In genomic region chr2:99640568-99641215, GRCh38 we compare ENCODE assay signal across 31 cellular contexts.
A peak's percentile ranks its signal among the peaks of the same experiment; 100 is the strongest.
DNase-seq lines count a peak whose midpoint lies in the region; ATAC-seq and TF ChIP-seq lines count a peak whose summit lies in the region.
"Had no signal": no experiment of that assay in that cellular context is flagged by ENCODE, and none has a peak within 500 bp of the region (broad histone marks: within the 10 kb centered on the region; RNA-seq: fewer than 3 reads in every experiment).

No MANE protein-coding gene starts in this region.

- H3K4me1 ChIP-seq in trophoblast cell (ENCODE audit: control insufficient read depth in 1 of 2, insufficient read depth in 2 of 2, low read length in 2 of 2): peaks cover 4 to 5% of the 10 kb centered on the region in 2 experiments
- H3K4me1 ChIP-seq: SJCRH30 had no signal

- no peak overlapping the region for H3K4ac ChIP-seq in trophoblast cell (ENCODE audit: low read depth, low read length)

- H2AK5ac ChIP-seq in trophoblast cell (ENCODE audit: low read length): no peak overlapping the region

- peaks cover 2% of the 10 kb centered on the region for H3K9me3 ChIP-seq in trophoblast cell (ENCODE audit: insufficient read depth, low read depth, low read length)
- H3K9me3 ChIP-seq: SJCRH30, tibial nerve had no signal

- H3K79me2 ChIP-seq in trophoblast cell (ENCODE audit: control insufficient read depth, insufficient read depth, low read length, poor library complexity): peaks cover 2% of the 10 kb centered on the region

- peak overlapping the region in 4 of 5 experiments; percentile 55 to 84 (median 70) for H3K27ac Mint-ChIP-seq in brain
- H3K27ac Mint-ChIP-seq: activated CD8-positive, alpha-beta T cell treated with anti-CD3 and anti-CD28 coated beads, Interleukin-2, amount 10 ng/mL, durations not matched to agents 7 days and 5 days; activated naive CD4-positive, alpha-beta T cell treated with anti-CD3 and anti-CD28 coated beads, Interleukin-2, amount 50 U/mL, for 24 hours; activated T-helper 2 cell treated with anti-CD3 and anti-CD28 coated beads, Interferon-gamma antibody, Interleukin-2, Interleukin-4, amounts not matched to agents 10 μg/mL and 5 μg/mL and 100 μg/mL, durations not matched to agents 14 hours and 24 hours and 36 hours had no signal

- H3K9ac ChIP-seq in trophoblast cell (ENCODE audit: low read length): no peak overlapping the region
- H3K9ac ChIP-seq: GM23248, KMS-11 had no signal

- H2BK12ac ChIP-seq in trophoblast cell (ENCODE audit: low read length): peak overlapping the region; percentile 17

- no peak overlapping the region for H2AFZ ChIP-seq in trophoblast cell (ENCODE audit: insufficient read depth, low read length, poor library complexity)
- H2AFZ ChIP-seq: GM23248 had no signal

- no peak overlapping the region for H4K12ac ChIP-seq in trophoblast cell (ENCODE audit: low read depth, low read length)

- no peak overlapping the region for H3K18ac ChIP-seq in trophoblast cell (ENCODE audit: low read length)

- H3K4me3 ChIP-seq in trophoblast cell (ENCODE audit: low read depth, low read length): no peak overlapping the region
- H3K4me3 ChIP-seq: GM23248, SJCRH30, tibial nerve had no signal

- no peaks in the 10 kb centered on the region for H3K27me3 ChIP-seq in trophoblast cell (ENCODE audit: insufficient read depth, low read length)
- H3K27me3 ChIP-seq: tibial nerve had no signal

- no peak overlapping the region for H4K91ac ChIP-seq in trophoblast cell (ENCODE audit: low read depth, low read length)

- no peak overlapping the region for H2BK5ac ChIP-seq in trophoblast cell (ENCODE audit: low read depth, low read length, poor library complexity)

- H3K4me1 Mint-ChIP-seq in brain: peaks cover 72% of the 10 kb centered on the region
- H3K4me1 Mint-ChIP-seq: activated naive CD4-positive, alpha-beta T cell treated with anti-CD3 and anti-CD28 coated beads, Interleukin-2, amount 50 U/mL, for 24 hours had no signal

- no peaks in the 10 kb centered on the region for H3K9me3 Mint-ChIP-seq in brain
- H3K9me3 Mint-ChIP-seq: activated naive CD4-positive, alpha-beta T cell treated with anti-CD3 and anti-CD28 coated beads, Interleukin-2, amount 50 U/mL, for 24 hours; activated T-helper 2 cell treated with anti-CD3 and anti-CD28 coated beads, Interferon-gamma antibody, Interleukin-2, Interleukin-4, amounts not matched to agents 10 μg/mL and 5 μg/mL and 100 μg/mL, durations not matched to agents 14 hours and 24 hours and 36 hours had no signal

- H3K36me3 Mint-ChIP-seq in brain: no peaks in the 10 kb centered on the region

- no peak overlapping the region for H3K27ac ChIP-seq in trophoblast cell (ENCODE audit: low read depth, low read length)
- H3K27ac ChIP-seq: GM23248, KMS-11, SJCRH30, tibial nerve, VCaP had no signal

- no peak overlapping the region for H4K8ac ChIP-seq in trophoblast cell (ENCODE audit: low read depth, low read length)

- no peaks in the 10 kb centered on the region for H3K79me1 ChIP-seq in trophoblast cell (ENCODE audit: low read length)

- no peak overlapping the region for H2BK120ac ChIP-seq in trophoblast cell (ENCODE audit: insufficient read depth, low read length, poor library complexity)

- H3K23ac ChIP-seq in trophoblast cell (ENCODE audit: low read length): no peak overlapping the region

- peaks cover 6% of the 10 kb centered on the region for H3K27me3 Mint-ChIP-seq in brain
- H3K27me3 Mint-ChIP-seq: activated naive CD4-positive, alpha-beta T cell treated with anti-CD3 and anti-CD28 coated beads, Interleukin-2, amount 50 U/mL, for 24 hours had no signal

- no peak overlapping the region for H3K4me2 ChIP-seq in trophoblast cell (ENCODE audit: low read length)
- H3K4me2 ChIP-seq: KMS-11 had no signal

- no peak for ATAC-seq in HG02588 (IDR thresholded peaks at IDR 0.05; ENCODE audit: unreplicated experiment)
- ATAC-seq in HG02840 (IDR thresholded peaks at IDR 0.05; ENCODE audit: low FRiP score, unreplicated experiment): no peak
- ATAC-seq: activated CD8-positive, alpha-beta T cell treated with anti-CD3 and anti-CD28 coated beads, Interleukin-2, amount 10 ng/mL, durations not matched to agents 7 days and 5 days; left lobe of liver; sciatic nerve had no signal

- no peak for TF ChIP-seq CTCF in brain (conservative IDR thresholded peaks at IDR 0.05)

- no peaks in the 10 kb centered on the region for H3K36me3 ChIP-seq in trophoblast cell (ENCODE audit: control insufficient read depth in 1 of 2, insufficient read depth in 2 of 2, low read length in 2 of 2)
- H3K36me3 ChIP-seq: SJCRH30, tibial nerve had no signal

- no peak overlapping the region for H3K14ac ChIP-seq in trophoblast cell (ENCODE audit: low read length)

- WGBS in trophoblast cell (ENCODE audit: extremely low coverage, insufficient coverage, insufficient read length): no CpG with 5 or more reads among the region's 5 CpGs

- no peak overlapping the region for H3K4me3 Mint-ChIP-seq in brain
- H3K4me3 Mint-ChIP-seq: activated CD8-positive, alpha-beta T cell treated with anti-CD3 and anti-CD28 coated beads, Interleukin-2, amount 10 ng/mL, durations not matched to agents 7 days and 5 days; activated naive CD4-positive, alpha-beta T cell treated with anti-CD3 and anti-CD28 coated beads, Interleukin-2, amount 50 U/mL, for 24 hours had no signal

- DNase-seq in DMS79 treated with DMSO at 0.1 percent for 48 hours (lab: John Stamatoyannopoulos, UW): peak; percentile 51
- peak; percentile 23 for DNase-seq in NCI-H446 treated with DMSO at 0.1 percent for 48 hours (lab: John Stamatoyannopoulos, UW)
- DNase-seq in trophoblast cell: no peak
- DNase-seq in activated effector memory CD4-positive, alpha-beta T cell treated with Interleukin-2 at 50 U/mL for 16 hours: no peak
- DNase-seq in dermis blood vessel endothelial cell: no peak
- DNase-seq: ACHN; activated CD4-positive, alpha-beta T cell treated with anti-CD3 and anti-CD28 coated beads for 4 hours; activated CD8-positive, alpha-beta T cell treated with anti-CD3 and anti-CD28 coated beads, Interleukin-2, amount 10 ng/mL, durations not matched to agents 7 days and 5 days; cortex of kidney; DMS53; erythroblast; glutamatergic neuron; GM23248; NCI-H1417 treated with DMSO at 0.1 percent for 48 hours; NCI-H2081; NCI-H226; NCI-H774; SJCRH30; stimulated activated CD4-positive, alpha-beta T cell treated with anti-CD3 and anti-CD28 coated beads, Interleukin-12 subunit alpha, Interleukin-12 subunit beta, amount 100 ng/mL, for 4 hours; stimulated activated CD4-positive, alpha-beta T cell treated with anti-CD3 and anti-CD28 coated beads, Interleukin-2, amount 100 ng/mL, for 48 hours; T1000 had no signal

Comparison
In these comparisons a context has a peak if more than half of its experiments do, and no peak if none do; other contexts are left out.
1. DNase-seq: peak in DMS79 treated with DMSO at 0.1 percent for 48 hours (single experiment) and NCI-H446 treated with DMSO at 0.1 percent for 48 hours (single experiment); none in trophoblast cell (0 of 2), activated effector memory CD4-positive, alpha-beta T cell treated with Interleukin-2 at 50 U/mL for 16 hours (single experiment) and dermis blood vessel endothelial cell (single experiment).